Comparison of ENCODE assay signal across 8 cellular contexts in the genomic region with DNA sequence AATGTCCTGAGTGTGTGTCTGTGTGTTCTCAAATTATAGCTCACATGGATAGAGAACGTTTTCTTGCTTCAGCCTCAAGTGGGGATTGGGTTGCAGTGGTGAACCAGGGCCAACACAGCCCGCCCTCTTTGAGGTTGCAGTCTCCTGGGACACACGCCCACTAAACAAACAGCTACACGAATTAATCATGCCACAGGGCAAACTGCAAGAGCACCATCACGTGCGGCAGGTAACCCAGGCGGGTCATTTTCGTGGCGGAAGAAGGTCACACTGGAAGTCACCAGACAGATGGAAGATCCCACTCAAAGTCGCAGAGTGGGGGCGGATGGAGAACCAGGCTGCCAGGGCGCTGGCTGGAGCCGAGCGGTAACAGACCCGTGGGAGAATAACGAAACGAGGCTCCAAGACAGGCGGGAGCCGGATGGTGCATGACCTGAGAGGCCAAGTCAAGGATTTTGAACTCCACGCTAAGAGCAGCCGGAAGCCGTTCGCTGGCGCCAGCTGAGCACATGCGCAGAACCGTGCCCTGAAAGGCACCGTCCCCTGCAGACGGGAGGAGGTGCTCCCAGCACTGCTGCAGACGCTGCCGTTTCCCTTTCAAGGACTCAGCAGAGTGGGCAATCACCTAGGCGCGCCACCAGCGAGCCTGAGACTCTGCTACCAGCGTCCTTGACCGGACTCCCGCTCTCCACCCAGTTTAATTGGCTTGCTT. TPM values are rescaled to one million over a fixed set of nuclear protein-coding genes. Genes with fewer than 3 reads are reported as not detected.
A peak's percentile ranks its signal among the peaks of the same experiment; 100 is the strongest.
DNase-seq lines count a peak whose midpoint lies in the region; TF ChIP-seq lines count a peak whose summit lies in the region.

No MANE protein-coding gene starts in this region.

- peaks cover 3% of the 10 kb centered on the region for H3K4me1 Mint-ChIP-seq in progenitor cell of endocrine pancreas (ENCODE audit: low read depth)

- in situ Hi-C loops in GM13977 (cut with MboI; ENCODE audit: low pct_unique_long_range_greater_than_20kb, low sequenced_read_pairs, unreplicated experiment), result no loop called here
- in situ Hi-C loops in HAP-1 (cut with MboI; ENCODE audit: low sequenced_read_pairs), result no loop called here

- TF ChIP-seq EP300 in SK-N-SH (IDR thresholded peaks at IDR 0.05; ENCODE audit: borderline replicate concordance in 1 of 2, low read depth in 1 of 2, low read length in 1 of 2), result no peak

- POLR2A ChIA-PET in SK-N-SH (lab: Yijun Ruan, JAX), result no interaction called here

- no peak overlapping the region for H3K4me3 Mint-ChIP-seq in progenitor cell of endocrine pancreas (ENCODE audit: low read depth)

- no peaks in the 10 kb centered on the region for H3K36me3 ChIP-seq in ACC112 (ENCODE audit: insufficient read depth, low read length)
- no peaks in the 10 kb centered on the region for H3K36me3 ChIP-seq in SK-N-SH (replicated peaks in 1 of 2; ENCODE audit: control insufficient read depth in 1 of 2, insufficient read depth in 2 of 2, low read length in 1 of 2)
- H3K36me3 ChIP-seq in esophagus (ENCODE audit: control insufficient read depth in 2 of 2, insufficient read depth in 2 of 2, low read length in 1 of 2), result peaks cover 0 to 11% of the 10 kb centered on the region in 2 donors
- no peaks in the 10 kb centered on the region for H3K36me3 ChIP-seq in osteoblast (ENCODE audit: insufficient read depth, low read length)
- H3K36me3 ChIP-seq in HAP-1 (replicated peaks), result no peaks in the 10 kb centered on the region

- no peaks in the 10 kb centered on the region for H3F3A ChIP-seq in SK-N-SH (replicated peaks; ENCODE audit: insufficient read depth)

- TF ChIP-seq CTCF in GM13977 (IDR thresholded peaks at IDR 0.05; ENCODE audit: extremely low read depth, insufficient read depth, missing control alignments) (no peak), SK-N-SH (IDR thresholded peaks at IDR 0.05) (no peak), osteoblast (IDR thresholded peaks at IDR 0.05; ENCODE audit: extremely low read depth, low read depth, low read length) (no peak), progenitor cell of endocrine pancreas (IDR thresholded peaks at IDR 0.05; ENCODE audit: unreplicated experiment) (no peak)

- peak overlapping the region; percentile 62 for H3K4me3 ChIP-seq in ACC112 (ENCODE audit: low read depth, low read length)
- H3K4me3 ChIP-seq in SK-N-SH (ENCODE audit: low read depth in 2 of 2, low read length in 1 of 2), result peak overlapping the region; percentile 2 to 34; a peak in 1 of 4 replicates
- peak overlapping the region; percentile 31 to 36 for H3K4me3 ChIP-seq in esophagus (ENCODE audit: low read depth in 1 of 2, low read length in 2 of 2)
- H3K4me3 ChIP-seq in osteoblast (ENCODE audit: insufficient read depth, low read length), result peak overlapping the region; percentile 68
- no peak overlapping the region for H3K4me3 ChIP-seq in HAP-1

- H3K27me3 ChIP-seq in ACC112 (ENCODE audit: insufficient read depth, low read length) (0 out of 2 replicates have a peak, but pooled peaks cover 12% of the 10 kb centered on the region), SK-N-SH (ENCODE audit: insufficient read depth) (no peaks in the 10 kb centered on the region; the same call in 1 of the 2 replicates), esophagus (ENCODE audit: control insufficient read depth in 1 of 2, insufficient read depth in 2 of 2, low read length in 2 of 2) (no peaks in the 10 kb centered on the region), osteoblast (ENCODE audit: insufficient read depth, low read length) (peaks cover 2% of the 10 kb centered on the region), HAP-1 (ENCODE audit: low read depth) (no peaks in the 10 kb centered on the region)

- CTCF ChIA-PET in SK-N-SH (lab: Yijun Ruan, JAX), result interaction anchor here (0.8 to 1.8 kb wide), 2 partner anchors 14 to 330 kb away, joined by 4 read pairs; no protein-coding TSS in a partner anchor

- H3K9me3 ChIP-seq in SK-N-SH (no peaks in the 10 kb centered on the region), esophagus (ENCODE audit: control insufficient read depth in 2 of 2, insufficient read depth in 1 of 2, low read depth in 1 of 2, low read length in 1 of 2) (no peaks in the 10 kb centered on the region), osteoblast (ENCODE audit: low read depth, low read length) (no peaks in the 10 kb centered on the region), HAP-1 (no peaks in the 10 kb centered on the region)

- WGBS in SK-N-SH (ENCODE audit: low lambda C conversion rate), result 51% methylated on average over 26 of the region's 36 CpGs
- WGBS in esophagus, 2 donors, result 30 to 36% methylated on average over 36 of the region's 36 CpGs

- H3K27ac Mint-ChIP-seq in progenitor cell of endocrine pancreas, result no peak overlapping the region

- no peaks in the 10 kb centered on the region for H4K20me1 ChIP-seq in SK-N-SH (ENCODE audit: insufficient read depth)
- no peaks in the 10 kb centered on the region for H4K20me1 ChIP-seq in osteoblast (ENCODE audit: insufficient read depth, low read length)

- TF ChIP-seq RAD21 in SK-N-SH (IDR thresholded peaks at IDR 0.05; ENCODE audit: low read length), result no peak

- DNase-seq in GM13977 (ENCODE audit: low spot score), result peak; percentile 83
- peak; percentile 72 for DNase-seq in LHCN-M2 (ENCODE audit: low read depth)
- peak; percentile 72 for DNase-seq in SK-N-SH
- peak; percentile 94 for DNase-seq in osteoblast (ENCODE audit: insufficient read length, low spot score, missing footprints)
- DNase-seq in progenitor cell of endocrine pancreas (ENCODE audit: low spot score, unreplicated experiment), result no peak
- DNase-seq in HAP-1 (ENCODE audit: low spot score in 2 of 2), result no peak

- H2AFZ ChIP-seq in ACC112 (ENCODE audit: low read length, unreplicated experiment) (peak overlapping the region; percentile 59), SK-N-SH (ENCODE audit: low read depth) (no peak overlapping the region; the same call in 1 of the 2 replicates), osteoblast (ENCODE audit: low read length) (peak overlapping the region; percentile 78)

- no peaks in the 10 kb centered on the region for H3K9me3 Mint-ChIP-seq in progenitor cell of endocrine pancreas (ENCODE audit: low read depth)

- H3K4me2 ChIP-seq in SK-N-SH, result no peak overlapping the region
- peak overlapping the region; percentile 87 for H3K4me2 ChIP-seq in osteoblast (ENCODE audit: insufficient read depth, low read length)

- H3K36me3 Mint-ChIP-seq in progenitor cell of endocrine pancreas (ENCODE audit: insufficient read depth), result peaks cover 34% of the 10 kb centered on the region

- H3K27ac ChIP-seq in ACC112 (ENCODE audit: low read depth, low read length) (no peak overlapping the region), SK-N-SH (ENCODE audit: low read depth in 2 of 2, low read length in 1 of 2) (no peak overlapping the region), esophagus (ENCODE audit: low read depth in 2 of 2, low read length in 1 of 2) (peak overlapping the region; percentile 60 to 73), osteoblast (ENCODE audit: low read depth, low read length) (no peak overlapping the region)

- H3K9ac ChIP-seq in SK-N-SH, result no peak overlapping the region

- peaks cover 7% of the 10 kb centered on the region for H3K27me3 Mint-ChIP-seq in progenitor cell of endocrine pancreas

- H3K4me1 ChIP-seq in ACC112 (ENCODE audit: control insufficient read depth, insufficient read depth, low read length, unreplicated experiment) (peaks cover 13% of the 10 kb centered on the region), SK-N-SH (ENCODE audit: control insufficient read depth in 1 of 2, insufficient read depth in 2 of 2, low read depth in 1 of 2, low read length in 1 of 2) (peaks cover 0 to under 1% of the 10 kb centered on the region in 2 experiments; a peak in 1 of 4 replicates), esophagus (ENCODE audit: control insufficient read depth in 2 of 2, insufficient read depth in 2 of 2, low read length in 1 of 2) (peaks cover 0 to 9% of the 10 kb centered on the region in 2 donors), osteoblast (ENCODE audit: insufficient read depth, low read length) (peaks cover 10% of the 10 kb centered on the region), HAP-1 (no peaks in the 10 kb centered on the region)

- H3K79me2 ChIP-seq in ACC112 (ENCODE audit: control insufficient read depth, insufficient read depth, low read length, unreplicated experiment) (no peaks in the 10 kb centered on the region), SK-N-SH (ENCODE audit: insufficient read depth) (no peaks in the 10 kb centered on the region), osteoblast (ENCODE audit: insufficient read depth, low read length) (no peaks in the 10 kb centered on the region)

- no peaks in the 10 kb centered on the region for H3K9me2 ChIP-seq in SK-N-SH

TF ChIP-seq in SK-N-SH, 30 proteins besides CTCF, POLR2A, EP300 and RAD21:
- TF ChIP-seq TCF12 (IDR thresholded peaks at IDR 0.05) (no peak), SIN3A (IDR thresholded peaks at IDR 0.05; ENCODE audit: borderline replicate concordance, low read depth, low read length) (no peak), NRF1 (IDR thresholded peaks at IDR 0.05; ENCODE audit: low read depth, low read length) (0 out of 2 replicates have a peak, but pooled peaks have one; percentile 14), FOXM1 (IDR thresholded peaks at IDR 0.05; ENCODE audit: low read depth) (no peak), SMC3 (IDR thresholded peaks at IDR 0.05; ENCODE audit: low read depth, low read length) (no peak), CHD2 (IDR thresholded peaks at IDR 0.05; ENCODE audit: low read length, partially characterized antibody) (no peak)
- TF ChIP-seq, protein P1, sequence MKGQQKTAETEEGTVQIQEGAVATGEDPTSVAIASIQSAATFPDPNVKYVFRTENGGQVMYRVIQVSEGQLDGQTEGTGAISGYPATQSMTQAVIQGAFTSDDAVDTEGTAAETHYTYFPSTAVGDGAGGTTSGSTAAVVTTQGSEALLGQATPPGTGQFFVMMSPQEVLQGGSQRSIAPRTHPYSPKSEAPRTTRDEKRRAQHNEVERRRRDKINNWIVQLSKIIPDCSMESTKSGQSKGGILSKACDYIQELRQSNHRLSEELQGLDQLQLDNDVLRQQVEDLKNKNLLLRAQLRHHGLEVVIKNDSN (IDR thresholded peaks at IDR 0.05; ENCODE audit: borderline replicate concordance, low read depth), result no peak

RNA-seq across cellular contexts. Expression of a gene that starts 10.7 kb away (rescaled TPM):
- total RNA-seq in LHCN-M2 (2014; rRNA removed) (4.7 and 9.7 TPM in 2 replicates), osteoblast (0.29 and 0.36 TPM in 2 replicates), progenitor cell of endocrine pancreas (75.3 and 79.1 TPM in 2 replicates)
- 1.6 TPM for polyA plus RNA-seq in LHCN-M2 (2012)
- polyA plus RNA-seq in SK-N-SH (2012; rRNA removed) (0.08 and 0.25 TPM in 2 replicates), esophagus (10 to 100 TPM; 12.5 to 15.6 TPM)
- polyA plus RNA-seq in SK-N-SH (2012; cell fraction: cytosol; rRNA removed), result 0.18 and 0.24 TPM in 2 replicates
- polyA plus RNA-seq in SK-N-SH (2012; cell fraction: nucleus; rRNA removed), result 0.79 and 0.96 TPM in 2 replicates

RNA-seq across cellular contexts. Expression of a gene that starts 26.4 kb away (rescaled TPM):
- total RNA-seq in LHCN-M2 (2014; rRNA removed) (11.6 and 15.0 TPM in 2 replicates), osteoblast (13.4 and 17.1 TPM in 2 replicates), progenitor cell of endocrine pancreas (46.2 and 49.3 TPM in 2 replicates)
- polyA plus RNA-seq in LHCN-M2 (2012), result 14.4 TPM
- polyA plus RNA-seq in SK-N-SH (2012; rRNA removed) (7.7 and 9.6 TPM in 2 replicates), esophagus (1 to 10 TPM; 6.4 to 8.7 TPM)
- 9.0 and 9.2 TPM in 2 replicates for polyA plus RNA-seq in SK-N-SH (2012; cell fraction: cytosol; rRNA removed)
- 20.5 and 22.1 TPM in 2 replicates for polyA plus RNA-seq in SK-N-SH (2012; cell fraction: nucleus; rRNA removed)

Comparison
In these comparisons a context has a peak if more than half of its experiments do, and no peak if none do; other contexts are left out.
1. H3K27ac ChIP-seq: peak in esophagus (2 of 2); none in ACC112 (single experiment), SK-N-SH (0 of 2) and osteoblast (single experiment).
2. DNase-seq: peak in GM13977 (single experiment), LHCN-M2 (single experiment), SK-N-SH (single experiment) and osteoblast (single experiment); none in progenitor cell of endocrine pancreas (single experiment) and HAP-1 (0 of 2).